ENCODE assay signal across 2 cellular contexts in the genomic region with DNA sequence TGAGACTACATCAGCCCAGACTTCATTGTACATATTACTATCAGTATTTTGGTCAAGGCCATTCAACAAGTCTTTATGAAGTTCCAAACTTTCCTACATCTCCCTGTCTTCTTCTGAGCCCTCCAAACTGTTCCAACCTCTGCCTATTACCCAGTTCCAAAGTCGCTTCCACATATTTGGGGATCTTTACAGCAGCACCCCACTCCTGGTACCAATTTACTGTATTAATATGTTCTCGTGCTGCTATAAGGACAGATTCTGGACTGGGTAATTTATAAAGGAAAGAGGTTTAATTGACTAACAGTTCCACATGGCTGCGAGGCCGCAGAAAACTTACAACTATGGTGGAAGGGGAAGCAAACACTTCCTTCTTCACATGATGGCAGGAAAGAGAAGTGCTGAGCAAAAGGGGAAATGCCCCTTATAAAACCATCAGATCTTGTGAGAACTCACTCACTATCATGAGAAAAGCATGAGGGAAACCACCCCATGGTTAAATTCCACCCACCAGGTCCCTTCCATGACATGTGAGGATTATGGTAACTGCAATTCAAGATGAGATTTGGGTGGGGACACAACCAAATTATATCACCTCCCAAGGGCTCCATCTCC. TPM values are rescaled to one million over a fixed set of nuclear protein-coding genes. Genes with fewer than 3 reads are reported as not detected.
"Had no signal": no experiment of that assay in that cellular context is flagged by ENCODE, and none has a peak within 500 bp of the region (broad histone marks: within the 10 kb centered on the region; RNA-seq: fewer than 3 reads in every experiment).

No MANE protein-coding gene starts in this region.

RNA-seq across cellular contexts. Expression of a gene that starts 17.1 kb away (rescaled TPM):
- total RNA-seq: HT1080 had no signal
- polyA plus RNA-seq: SK-N-SH had no signal
